Comparison of ENCODE assay signal across 18 cellular contexts in the genomic region with DNA sequence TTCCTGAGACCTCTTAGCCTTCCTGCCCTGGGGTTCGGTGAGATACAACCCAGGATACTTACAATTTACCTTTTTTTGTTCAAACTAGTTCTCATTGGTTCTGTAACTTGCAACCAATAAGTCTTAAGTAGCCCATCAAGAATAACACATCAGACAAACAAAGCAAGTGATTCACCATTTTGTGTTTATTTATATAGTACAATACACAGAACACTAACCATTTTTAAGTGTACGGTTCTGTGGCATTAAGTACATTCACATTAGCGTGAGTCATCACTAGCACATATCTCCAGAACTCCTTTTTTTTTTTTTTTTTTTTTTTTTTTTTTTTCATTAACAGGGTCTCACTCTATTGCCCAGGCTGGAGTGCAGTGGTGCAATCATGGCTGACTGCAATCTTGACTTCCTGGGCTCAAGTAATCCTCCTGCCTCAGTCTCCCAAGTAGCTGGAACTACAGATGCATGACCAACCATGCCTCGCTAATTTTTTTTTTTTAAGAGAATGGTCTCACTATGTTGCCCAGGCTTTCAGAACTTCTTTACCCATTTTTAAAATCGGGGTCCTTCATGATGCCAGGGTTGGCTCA. TPM values are rescaled to one million over a fixed set of nuclear protein-coding genes. Genes with fewer than 3 reads are reported as not detected.
DNase-seq lines count a peak whose midpoint lies in the region; ATAC-seq and TF ChIP-seq lines count a peak whose summit lies in the region.
"Had no signal": no experiment of that assay in that cellular context is flagged by ENCODE, and none has a peak within 500 bp of the region (broad histone marks: within the 10 kb centered on the region; RNA-seq: fewer than 3 reads in every experiment).

No MANE protein-coding gene starts in this region.

- intact Hi-C loops in Caco-2 (cut with micrococcal nuclease; ENCODE audit: unreplicated experiment) = no loop called here

- H3K4me3 Mint-ChIP-seq in Caco-2 (ENCODE audit: unreplicated experiment) = no peak overlapping the region
- H3K4me3 Mint-ChIP-seq: dendritic cell treated with granulocyte-macrophage colony-stimulating factor and Interleukin-4, amounts not matched to agents 40 ng/mL and 50 ng/mL, for 4 days; naive thymus-derived CD4-positive, alpha-beta T cell had no signal

- H3K4me1 ChIP-seq in mesodermal cell (ENCODE audit: control insufficient read depth, insufficient read depth, low read length, poor library complexity, severe bottlenecking) (no peaks in the 10 kb centered on the region), Caco-2 (no peaks in the 10 kb centered on the region)

- H3K4me3 ChIP-seq in mesodermal cell (ENCODE audit: extremely low read depth, insufficient read depth, low read length, poor library complexity, severe bottlenecking) (no peak overlapping the region), Caco-2 (ENCODE audit: low read depth, low read length) (no peak overlapping the region)
- H3K4me3 ChIP-seq: SK-N-MC had no signal

- H3K27me3 Mint-ChIP-seq in Caco-2 (ENCODE audit: insufficient read depth, unreplicated experiment) = no peaks in the 10 kb centered on the region
- H3K27me3 Mint-ChIP-seq: dendritic cell treated with granulocyte-macrophage colony-stimulating factor and Interleukin-4, amounts not matched to agents 40 ng/mL and 50 ng/mL, for 4 days had no signal

- no peak overlapping the region for H3K27ac Mint-ChIP-seq in Caco-2 (ENCODE audit: unreplicated experiment)
- H3K27ac Mint-ChIP-seq: activated naive CD4-positive, alpha-beta T cell treated with anti-CD3 and anti-CD28 coated beads, Interleukin-2, amount 50 U/mL, for 72 hours; dendritic cell treated with granulocyte-macrophage colony-stimulating factor and Interleukin-4, amounts not matched to agents 40 ng/mL and 50 ng/mL, for 4 days; naive thymus-derived CD4-positive, alpha-beta T cell had no signal

- POLR2A ChIA-PET in Caco-2 (lab: Charles Lee) = no interaction called here

- DNase-seq in DMS53 (lab: John Stamatoyannopoulos, UW) (peak; percentile 89), RPMI7951 (ENCODE audit: low read depth) (peak; percentile 78), dedifferentiated amniotic fluid mesenchymal stem cell (ENCODE audit: extremely low spot score) (peak; percentile 55), SHP77 treated with DMSO at 0.1 percent for 48 hours (lab: John Stamatoyannopoulos, UW) (no peak), Caco-2 (no peak)
- DNase-seq: KBM-7; left cardiac atrium; naive thymus-derived CD4-positive, alpha-beta T cell; NCI-H187 treated with DMSO at 0.1 percent for 48 hours; NCI-H82; right cardiac atrium; stimulated activated naive CD4-positive, alpha-beta T cell had no signal

- CTCF ChIA-PET in Caco-2 (lab: Charles Lee) = no interaction called here

- WGBS in mesodermal cell (ENCODE audit: insufficient coverage in 2 of 2), 2 experiments = 94% methylated on average over 2 of the region's 5 CpGs

- no peaks in the 10 kb centered on the region for H3K9me3 Mint-ChIP-seq in Caco-2 (ENCODE audit: unreplicated experiment)
- H3K9me3 Mint-ChIP-seq: activated naive CD4-positive, alpha-beta T cell treated with anti-CD3 and anti-CD28 coated beads, Interleukin-2, amount 50 U/mL, for 72 hours had no signal

- no peaks in the 10 kb centered on the region for H3K36me3 Mint-ChIP-seq in Caco-2 (ENCODE audit: insufficient read depth, unreplicated experiment)

- no peak for ATAC-seq in HG03354 (IDR thresholded peaks at IDR 0.05; ENCODE audit: poor library complexity, severe bottlenecking, unreplicated experiment)
- no peak for ATAC-seq in GM18909 (IDR thresholded peaks at IDR 0.05; ENCODE audit: poor library complexity, unreplicated experiment)
- ATAC-seq: activated naive CD4-positive, alpha-beta T cell treated with anti-CD3 and anti-CD28 coated beads, Interleukin-2, amount 50 U/mL, for 72 hours; left cardiac atrium; naive thymus-derived CD4-positive, alpha-beta T cell; right cardiac atrium had no signal

- TF ChIP-seq CTCF in Caco-2 (IDR thresholded peaks at IDR 0.05; ENCODE audit: insufficient read depth in 1 of 2, low read depth in 1 of 2, low read length in 1 of 2, severe bottlenecking in 1 of 2, unreplicated experiment in 1 of 2) = no peak

- H3K27me3 ChIP-seq in Caco-2 (replicated peaks; ENCODE audit: control insufficient read depth, insufficient read depth, low read length) = no peaks in the 10 kb centered on the region; the same call in 1 of the 2 replicates

- H3K36me3 ChIP-seq in mesodermal cell (ENCODE audit: control insufficient read depth, insufficient read depth, low read length) (no peaks in the 10 kb centered on the region), Caco-2 (ENCODE audit: control insufficient read depth, insufficient read depth, low read length) (no peaks in the 10 kb centered on the region)

- BruUV-seq in Caco-2 (replicated peaks; lab: Mats Ljungman, UMichigan) = no TSS peak

- no peaks in the 10 kb centered on the region for H3K9me3 ChIP-seq in mesodermal cell (ENCODE audit: control insufficient read depth, low read length)
- H3K9me3 ChIP-seq in Caco-2 = peaks cover 7% of the 10 kb centered on the region

- peaks cover 6% of the 10 kb centered on the region for H3K4me1 Mint-ChIP-seq in Caco-2 (ENCODE audit: low read depth, unreplicated experiment)

- peak overlapping the region; percentile 39 for H3K27ac ChIP-seq in mesodermal cell (ENCODE audit: low read depth, low read length, severe bottlenecking)
- H3K27ac ChIP-seq: SK-N-MC had no signal

RNA-seq across cellular contexts. Expression of a gene that starts 36.2 kb away (rescaled TPM):
- 17.0 and 17.1 TPM in 2 replicates for total RNA-seq in RPMI7951 (2014; rRNA removed; shearing (Covaris generic))
- polyA plus RNA-seq in mesodermal cell (2013, experiment 1 of 2) = 10.3 TPM
- 8.1 TPM for polyA plus RNA-seq in mesodermal cell (2013, experiment 2 of 2)
- 28.6 and 35.0 TPM in 2 replicates for total RNA-seq in Caco-2 (2022)

Comparison
In these comparisons a context has a peak if more than half of its experiments do, and no peak if none do; other contexts are left out.
1. DNase-seq: peak in DMS53 (single experiment), RPMI7951 (single experiment) and dedifferentiated amniotic fluid mesenchymal stem cell (single experiment); none in SHP77 treated with DMSO at 0.1 percent for 48 hours (single experiment) and Caco-2 (0 of 2).